In genomic region chr3:125220183-125220582, GRCh38 we compare ENCODE assay signal across 17 cellular contexts. TPM values are rescaled to one million over a fixed set of nuclear protein-coding genes. Genes with fewer than 3 reads are reported as not detected.
A peak's percentile ranks its signal among the peaks of the same experiment; 100 is the strongest.
DNase-seq lines count a peak whose midpoint lies in the region; FAIRE-seq and TF ChIP-seq lines count a peak whose summit lies in the region.
"Had no signal": no experiment of that assay in that cellular context is flagged by ENCODE, and none has a peak within 500 bp of the region (broad histone marks: within the 10 kb centered on the region; RNA-seq: fewer than 3 reads in every experiment).

No MANE protein-coding gene starts in this region.

- H3K27ac ChIP-seq in WERI-Rb-1 (peak overlapping the region; percentile 46; the same call in 1 of the 2 replicates), neural progenitor cell (no peak overlapping the region)
- H3K27ac ChIP-seq in effector memory CD4-positive, alpha-beta T cell (ENCODE audit: insufficient read depth, low read length, poor library complexity, severe bottlenecking), result no peak overlapping the region
- H3K27ac ChIP-seq: BLaER1 had no signal

- DNase-seq in AG08395 (ENCODE audit: low spot score) (peak; percentile 77), AG20443 (ENCODE audit: low spot score) (peak; percentile 56), WERI-Rb-1 (no peak), neural progenitor cell (ENCODE audit: low spot score) (no peak), EL (no peak), GM12891 (ENCODE audit: insufficient read length, low spot score) (no peak)
- DNase-seq in effector memory CD4-positive, alpha-beta T cell, result no peak
- DNase-seq: Calu3, DMS153, DMS79 treated with DMSO at 0.1 percent for 48 hours, GDM1 had no signal

- H4K20me1 ChIP-seq in neural progenitor cell (ENCODE audit: low read depth), result no peaks in the 10 kb centered on the region
- H4K20me1 ChIP-seq: BLaER1 had no signal

- H3K9ac ChIP-seq in neural progenitor cell, result no peak overlapping the region
- H3K9ac ChIP-seq: BLaER1 had no signal

- no peak for TF ChIP-seq CTCF in WERI-Rb-1 (IDR thresholded peaks at IDR 0.05; ENCODE audit: low read depth, low read length)
- TF ChIP-seq CTCF in neural progenitor cell (IDR thresholded peaks at IDR 0.05), result no peak

- H3K36me3 ChIP-seq in WERI-Rb-1 (no peaks in the 10 kb centered on the region), neural progenitor cell (no peaks in the 10 kb centered on the region)
- H3K36me3 ChIP-seq in effector memory CD4-positive, alpha-beta T cell (ENCODE audit: control insufficient read depth, insufficient read depth, low read length), result no peaks in the 10 kb centered on the region
- H3K36me3 ChIP-seq: BLaER1, HAP-1 had no signal

- peaks cover 3% of the 10 kb centered on the region for H3K27me3 Mint-ChIP-seq in neural progenitor cell (ENCODE audit: insufficient read depth, low read depth)

- H3K4me2 ChIP-seq in neural progenitor cell, result no peak overlapping the region
- H3K4me2 ChIP-seq: BLaER1 had no signal

- H3K4me1 Mint-ChIP-seq in neural progenitor cell, result peaks cover 6% of the 10 kb centered on the region

- peaks cover 5% of the 10 kb centered on the region for H3F3A ChIP-seq in neural progenitor cell (ENCODE audit: low read depth)

- H3K9me3 Mint-ChIP-seq in neural progenitor cell, result no peaks in the 10 kb centered on the region

- peaks cover 10% of the 10 kb centered on the region for H3K4me1 ChIP-seq in neural progenitor cell
- H3K4me1 ChIP-seq in effector memory CD4-positive, alpha-beta T cell (ENCODE audit: control insufficient read depth, insufficient read depth, low read length, poor library complexity, severe bottlenecking), result no peaks in the 10 kb centered on the region
- H3K4me1 ChIP-seq: BLaER1 had no signal

- H3K9me3 ChIP-seq in WERI-Rb-1 (ENCODE audit: severe bottlenecking), result no peaks in the 10 kb centered on the region
- no peaks in the 10 kb centered on the region for H3K9me3 ChIP-seq in neural progenitor cell (ENCODE audit: low read depth)
- no peaks in the 10 kb centered on the region for H3K9me3 ChIP-seq in effector memory CD4-positive, alpha-beta T cell (ENCODE audit: control insufficient read depth, low read length)
- H3K9me3 ChIP-seq: BLaER1, HAP-1 had no signal

- H3K4me3 ChIP-seq in WERI-Rb-1 (ENCODE audit: low read depth, low read length) (no peak overlapping the region), neural progenitor cell (no peak overlapping the region)
- H3K4me3 ChIP-seq in effector memory CD4-positive, alpha-beta T cell (ENCODE audit: insufficient read depth, low read depth, low read length, poor library complexity, severe bottlenecking), result no peak overlapping the region
- H3K4me3 ChIP-seq: BLaER1, HAP-1, K562 had no signal

- no peak overlapping the region for H2AFZ ChIP-seq in neural progenitor cell (replicated peaks)

- H3K27me3 ChIP-seq in WERI-Rb-1 (ENCODE audit: insufficient read depth, low read depth, severe bottlenecking) (no peaks in the 10 kb centered on the region), neural progenitor cell (no peaks in the 10 kb centered on the region)
- H3K27me3 ChIP-seq in effector memory CD4-positive, alpha-beta T cell (replicated peaks; ENCODE audit: control insufficient read depth, insufficient read depth, low read length, poor library complexity, severe bottlenecking), result no peaks in the 10 kb centered on the region
- H3K27me3 ChIP-seq: BLaER1 had no signal

- peak overlapping the region; percentile 38 for H3K27ac Mint-ChIP-seq in neural progenitor cell

- TF ChIP-seq POLR2A in GM12891 (IDR thresholded peaks at IDR 0.05; ENCODE audit: low read depth, low read length), result no peak

- FAIRE-seq in GM12891 (lab: Jason Lieb, UNC), result no peak
- FAIRE-seq: A204.1, GM19239, H1, K562 had no signal

- no peaks in the 10 kb centered on the region for H3K36me3 Mint-ChIP-seq in neural progenitor cell

- no peak overlapping the region for H3K4me3 Mint-ChIP-seq in neural progenitor cell

- H3K79me2 ChIP-seq in neural progenitor cell (ENCODE audit: low read depth), result no peaks in the 10 kb centered on the region

TF ChIP-seq in GM12891, 5 proteins besides CTCF, POLR2A, EP300 and RAD21:
- TF ChIP-seq TAF1 (IDR thresholded peaks at IDR 0.05; ENCODE audit: low read depth, low read length) (no peak), POLR2AphosphoS5 (IDR thresholded peaks at IDR 0.05; ENCODE audit: low read depth, low read length) (no peak), SPI1 (IDR thresholded peaks at IDR 0.05; ENCODE audit: low read depth, low read length) (no peak), PAX5 (IDR thresholded peaks at IDR 0.05; ENCODE audit: insufficient read depth, low read length, severe bottlenecking) (no peak), POU2F2 (IDR thresholded peaks at IDR 0.05; ENCODE audit: low read depth, low read length) (no peak)

RNA-seq across cellular contexts. Expression of gene SLC12A8, which starts 7.6 kb away (rescaled TPM):
- 2.2 and 4.6 TPM in 2 replicates for total RNA-seq in neural progenitor cell (ENCODE audit: low replicate concordance)
- 76.4 TPM for polyA plus RNA-seq in GM12891 (2012; ENCODE audit: low read depth, missing spikeins)

Comparison
In these comparisons a context has a peak if more than half of its experiments do, and no peak if none do; other contexts are left out.
1. DNase-seq: peak in AG08395 (single experiment) and AG20443 (single experiment); none in WERI-Rb-1 (single experiment), neural progenitor cell (single experiment), EL (single experiment), GM12891 (single experiment) and effector memory CD4-positive, alpha-beta T cell (0 of 3).